In genomic region chr19:13094771-13095392, GRCh38 we compare ENCODE assay signal across 10 cellular contexts. TPM values are rescaled to one million over a fixed set of nuclear protein-coding genes. Genes with fewer than 3 reads are reported as not detected.
DNase-seq lines count a peak whose midpoint lies in the region; ATAC-seq and TF ChIP-seq lines count a peak whose summit lies in the region.
"Had no signal": no experiment of that assay in that cellular context is flagged by ENCODE, and none has a peak within 500 bp of the region (broad histone marks: within the 10 kb centered on the region; RNA-seq: fewer than 3 reads in every experiment).

No MANE protein-coding gene starts in this region.

- in situ Hi-C loops in transverse colon (cut with MboI; ENCODE audit: low pct_ligation_motif_present in 1 of 4, low pct_unique_long_range_greater_than_20kb in 1 of 4, low sequenced_read_pairs in 3 of 4), result loop anchor here in 2 of 4 donors (5.0 to 25.0 kb wide), 2 partner anchors 108 to 118 kb away; partner anchors contain the start of gene NFIX (in 1 of the 2)

- DNase-seq in heart left ventricle (peak in 3 of 5 donors; percentile 37 to 78 (median 53)), Right ventricle myocardium inferior (ENCODE audit: missing footprints) (no peak), Peyer's patch (peak in 2 of 3 donors; percentile 76 to 79), transverse colon (no peak), NCI-H1417 (lab: John Stamatoyannopoulos, UW) (no peak)
- DNase-seq: adrenal gland, NCI-H2029 had no signal

- WGBS in heart left ventricle, 4 donors, result 62 to 70% (median 66%) methylated on average over 14 to 16 of the region's 16 CpGs
- 56% methylated on average over 16 of the region's 16 CpGs; no CpG with 5 or more reads in 1 of the 2 donors for WGBS in transverse colon (ENCODE audit: low coverage in 1 of 2), 2 donors

- intact Hi-C loops in heart left ventricle (cut with DNase I) (loop anchor here in 6 of 10 donors (1.0 to 10.0 kb wide), 6 partner anchors 38 to 210 kb away; partner anchors contain the start of genes DNASE2 (in 1 of the 6) and KLF1 (in 1 of the 6)), Right ventricle myocardium inferior (cut with DNase I) (loop anchor here (5.0 kb wide), 1 partner anchor 38 kb away; no protein-coding TSS in a partner anchor), transverse colon (cut with DNase I; ENCODE audit: low total_unique reads) (loop anchor here (10.0 kb wide), 1 partner anchor 210 kb away; the partner anchor contains the start of genes DNASE2 and KLF1)

- peak overlapping the region in 7 of 12 donors; percentile 5 to 73 (median 34) for H3K4me3 ChIP-seq in heart left ventricle
- peak overlapping the region in 3 of 4 donors; percentile 18 to 66 (median 27) for H3K4me3 ChIP-seq in Peyer's patch
- peak overlapping the region; percentile 53 for H3K4me3 ChIP-seq in iPS-18c (ENCODE audit: insufficient read depth, low read depth, low read length)
- H3K4me3 ChIP-seq in transverse colon, result peak overlapping the region in 1 of 4 donors; percentile 13
- H3K4me3 ChIP-seq: adrenal gland had no signal

- H3K9me3 ChIP-seq in heart left ventricle (no peaks in the 10 kb centered on the region), Peyer's patch (no peaks in the 10 kb centered on the region), iPS-18c (ENCODE audit: control insufficient read depth, insufficient read depth, low read length) (no peaks in the 10 kb centered on the region), transverse colon (no peaks in the 10 kb centered on the region)
- H3K9me3 ChIP-seq: adrenal gland had no signal

- H3K4me1 ChIP-seq in heart left ventricle (peaks cover 0 to 97% (median 84%) of the 10 kb centered on the region in 12 donors), Peyer's patch (peaks cover 0 to 60% (median 25%) of the 10 kb centered on the region in 4 donors), transverse colon (peaks cover 38 to 79% (median 58%) of the 10 kb centered on the region in 4 donors)

- TF ChIP-seq CTCF in heart left ventricle (IDR thresholded peaks at IDR 0.05) (no peak), Peyer's patch (IDR thresholded peaks at IDR 0.05) (no peak), transverse colon (IDR thresholded peaks at IDR 0.05) (no peak)

- peaks cover 0 to 22% (median 13%) of the 10 kb centered on the region in 9 donors for H3K36me3 ChIP-seq in heart left ventricle
- H3K36me3 ChIP-seq in Peyer's patch, result peaks cover 0 to 14% (median 0%) of the 10 kb centered on the region in 3 donors
- no peaks in the 10 kb centered on the region for H3K36me3 ChIP-seq in transverse colon
- H3K36me3 ChIP-seq: adrenal gland had no signal

- H3K27ac ChIP-seq in heart left ventricle (peak overlapping the region in 11 of 12 donors; percentile 53 to 96 (median 78)), Peyer's patch (peak overlapping the region in 3 of 4 donors; percentile 6 to 92 (median 74)), transverse colon (peak overlapping the region; percentile 89 to 93 (median 92))
- H3K27ac ChIP-seq: adrenal gland had no signal

- ATAC-seq in heart left ventricle, result no peak
- no peak for ATAC-seq in Right ventricle myocardium inferior
- no peak for ATAC-seq in activated CD4-positive, CD25-positive, alpha-beta regulatory T cell treated with anti-CD3 and anti-CD28 coated beads, Interleukin-2, amount 50 U/mL, for 24 hours
- ATAC-seq in HG03442 (IDR thresholded peaks at IDR 0.05; ENCODE audit: unreplicated experiment), result no peak

- no peak for TF ChIP-seq EP300 in transverse colon (IDR thresholded peaks at IDR 0.05; ENCODE audit: low read depth)

- no peak for TF ChIP-seq POLR2A in heart left ventricle (IDR thresholded peaks at IDR 0.05)
- no peak for TF ChIP-seq POLR2A in Peyer's patch (IDR thresholded peaks at IDR 0.05)
- TF ChIP-seq POLR2A in transverse colon (IDR thresholded peaks at IDR 0.05), result no peak

- H3K27me3 ChIP-seq in heart left ventricle (peaks cover 0 to 12% (median 0%) of the 10 kb centered on the region in 9 donors), Peyer's patch (no peaks in the 10 kb centered on the region), transverse colon (no peaks in the 10 kb centered on the region)

RNA-seq across cellular contexts. Expression of gene LYL1, which starts 7.8 kb away (rescaled TPM):
- total RNA-seq in heart left ventricle, result 10 to 100 TPM in 3 of 9 donors, 1 to 10 TPM in 6; 5.2 to 19.1 (median 8.3) TPM
- 1 to 10 TPM; 7.7 to 8.4 TPM for polyA plus RNA-seq in heart left ventricle
- 9.4 TPM for total RNA-seq in Right ventricle myocardium inferior
- total RNA-seq in Peyer's patch, result 10 to 100 TPM in 1 of 4 donors, 1 to 10 TPM in 3; 1.2 to 21.5 (median 4.9) TPM
- 10 to 100 TPM in 3 of 4 donors, 1 to 10 TPM in 1; 4.5 to 33.4 (median 16.7) TPM for total RNA-seq in transverse colon

RNA-seq across cellular contexts. Expression of gene TRMT1, which starts 21.7 kb away (rescaled TPM):
- total RNA-seq in heart left ventricle, result 10 to 100 TPM; 15.1 to 22.6 (median 16.2) TPM
- 10 to 100 TPM; 26.4 to 32.4 TPM for polyA plus RNA-seq in heart left ventricle
- 21.1 TPM for total RNA-seq in Right ventricle myocardium inferior
- 10 to 100 TPM; 27.1 to 71.8 (median 28.3) TPM for total RNA-seq in Peyer's patch
- total RNA-seq in transverse colon, result 100 to 1,000 TPM in 1 of 4 donors, 10 to 100 TPM in 3; 26.6 to 199 (median 60.7) TPM

RNA-seq across cellular contexts. Expression of gene NACC1, which starts 23.2 kb away (rescaled TPM):
- total RNA-seq in heart left ventricle (10 to 100 TPM; 28.7 to 88.2 (median 41.8) TPM), Right ventricle myocardium inferior (54.0 TPM), Peyer's patch (10 to 100 TPM; 21.5 to 48.0 (median 37.1) TPM), transverse colon (10 to 100 TPM; 31.6 to 54.2 (median 36.5) TPM)
- 10 to 100 TPM; 49.6 to 74.2 TPM for polyA plus RNA-seq in heart left ventricle

RNA-seq across cellular contexts. Expression of gene STX10, which starts 55.3 kb away (rescaled TPM):
- 10 to 100 TPM; 24.0 to 48.8 (median 35.8) TPM for total RNA-seq in heart left ventricle
- 10 to 100 TPM; 52.5 to 64.7 TPM for polyA plus RNA-seq in heart left ventricle
- 34.5 TPM for total RNA-seq in Right ventricle myocardium inferior
- 100 to 1,000 TPM in 2 of 4 donors, 10 to 100 TPM in 2; 78.1 to 199 (median 107) TPM for total RNA-seq in Peyer's patch
- total RNA-seq in transverse colon, result 100 to 1,000 TPM in 1 of 4 donors, 10 to 100 TPM in 3; 69.7 to 164 (median 84.2) TPM

RNA-seq across cellular contexts. Expression of gene IER2, which starts 55.3 kb away (rescaled TPM):
- total RNA-seq in heart left ventricle, result 100 to 1,000 TPM in 1 of 9 donors, 10 to 100 TPM in 8; 17.6 to 101 (median 29.1) TPM
- 10 to 100 TPM; 21.8 to 35.7 TPM for polyA plus RNA-seq in heart left ventricle
- total RNA-seq in Right ventricle myocardium inferior, result 18.8 TPM
- 100 to 1,000 TPM in 1 of 4 donors, 10 to 100 TPM in 3; 72.2 to 229 (median 85.6) TPM for total RNA-seq in Peyer's patch
- total RNA-seq in transverse colon, result 100 to 1,000 TPM; 184 to 503 (median 244) TPM

Comparison
In these comparisons a context has a peak if more than half of its experiments do, and no peak if none do; other contexts are left out.
1. DNase-seq: peak in heart left ventricle (3 of 5) and Peyer's patch (2 of 3); none in Right ventricle myocardium inferior (single experiment), transverse colon (single experiment) and NCI-H1417 (0 of 3).
2. Peak in every context shown above with its lines, with median percentiles within 50 percentile points of each other: H3K27ac ChIP-seq.